Comparison of ENCODE assay signal across 14 cellular contexts in genomic region chr12:83122623-83122934, GRCh38.
"Had no signal": no experiment of that assay in that cellular context is flagged by ENCODE, and none has a peak within 500 bp of the region (broad histone marks: within the 10 kb centered on the region; RNA-seq: fewer than 3 reads in every experiment).

No MANE protein-coding gene starts in this region.

- H3K27ac Mint-ChIP-seq: activated CD4-positive, alpha-beta memory T cell treated with anti-CD3 and anti-CD28 coated beads, Interleukin-2, amount 10 ng/mL, durations not matched to agents 7 days and 5 days; activated naive CD4-positive, alpha-beta T cell treated with anti-CD3 and anti-CD28 coated beads, Interleukin-2, amount 10 ng/mL, durations not matched to agents 7 days and 5 days; activated T-helper 1 cell treated with anti-CD3 and anti-CD28 coated beads, Interleukin-12 subunit alpha, Interleukin-12 subunit beta, Interleukin-2, Interleukin-4 antibody, amounts not matched to agents 30 ng/mL and 10 ng/mL and 1 ng/mL, durations not matched to agents 14 hours and 24 hours and 36 hours had no signal

- H3K4me3 Mint-ChIP-seq: activated CD4-positive, alpha-beta memory T cell treated with anti-CD3 and anti-CD28 coated beads, Interleukin-2, amount 10 ng/mL, durations not matched to agents 7 days and 5 days; activated naive CD4-positive, alpha-beta T cell treated with anti-CD3 and anti-CD28 coated beads, Interleukin-2, amount 10 ng/mL, durations not matched to agents 7 days and 5 days; activated T-helper 1 cell treated with anti-CD3 and anti-CD28 coated beads, Interleukin-12 subunit alpha, Interleukin-12 subunit beta, Interleukin-2, Interleukin-4 antibody, amounts not matched to agents 30 ng/mL and 10 ng/mL and 1 ng/mL, durations not matched to agents 14 hours and 24 hours and 36 hours had no signal

- ATAC-seq: body of pancreas had no signal

- H3K9me3 Mint-ChIP-seq: activated CD4-positive, alpha-beta memory T cell treated with anti-CD3 and anti-CD28 coated beads, Interleukin-2, amount 10 ng/mL, durations not matched to agents 7 days and 5 days had no signal

- H3K4me1 Mint-ChIP-seq: activated naive CD4-positive, alpha-beta T cell treated with anti-CD3 and anti-CD28 coated beads, Interleukin-2, amount 10 ng/mL, durations not matched to agents 7 days and 5 days had no signal

- DNase-seq: activated CD4-positive, alpha-beta memory T cell treated with anti-CD3 and anti-CD28 coated beads, Interleukin-2, amount 10 ng/mL, durations not matched to agents 7 days and 5 days; activated CD4-positive, alpha-beta T cell treated with anti-CD3 and anti-CD28 coated beads for 1 hour; activated CD8-positive, alpha-beta memory T cell treated with anti-CD3 and anti-CD28 coated beads, Interleukin-2, amount 50 U/mL, for 4 hours; activated naive CD4-positive, alpha-beta T cell treated with anti-CD3 and anti-CD28 coated beads, Interleukin-2, amount 10 ng/mL, durations not matched to agents 7 days and 5 days; body of pancreas; heart left ventricle; pancreas; retina; stimulated activated CD4-positive, alpha-beta T cell treated with anti-CD3 and anti-CD28 coated beads, Interleukin-15, amount 100 ng/mL, for 24 hours; stimulated activated CD4-positive, alpha-beta T cell treated with anti-CD3 and anti-CD28 coated beads, Interleukin-4, amount 100 ng/mL, for 4 hours; stomach; thyroid gland; uterus had no signal

- H3K27me3 ChIP-seq: body of pancreas, heart left ventricle, pancreas, stomach, thyroid gland, uterus had no signal

- H3K36me3 Mint-ChIP-seq: activated naive CD4-positive, alpha-beta T cell treated with anti-CD3 and anti-CD28 coated beads, Interleukin-2, amount 10 ng/mL, durations not matched to agents 7 days and 5 days had no signal

- H3K36me3 ChIP-seq: heart left ventricle, pancreas, stomach, thyroid gland, uterus had no signal

- H3K4me1 ChIP-seq: body of pancreas, heart left ventricle, pancreas, stomach, thyroid gland, uterus had no signal

- H3K27me3 Mint-ChIP-seq: activated CD4-positive, alpha-beta memory T cell treated with anti-CD3 and anti-CD28 coated beads, Interleukin-2, amount 10 ng/mL, durations not matched to agents 7 days and 5 days; activated naive CD4-positive, alpha-beta T cell treated with anti-CD3 and anti-CD28 coated beads, Interleukin-2, amount 10 ng/mL, durations not matched to agents 7 days and 5 days had no signal

- H3K4me3 ChIP-seq: body of pancreas, pancreas, stomach, thyroid gland had no signal

- H3K9me3 ChIP-seq: body of pancreas, heart left ventricle, pancreas, stomach, thyroid gland, uterus had no signal
